ENCODE assay signal across 1 cellular context in the genomic region with DNA sequence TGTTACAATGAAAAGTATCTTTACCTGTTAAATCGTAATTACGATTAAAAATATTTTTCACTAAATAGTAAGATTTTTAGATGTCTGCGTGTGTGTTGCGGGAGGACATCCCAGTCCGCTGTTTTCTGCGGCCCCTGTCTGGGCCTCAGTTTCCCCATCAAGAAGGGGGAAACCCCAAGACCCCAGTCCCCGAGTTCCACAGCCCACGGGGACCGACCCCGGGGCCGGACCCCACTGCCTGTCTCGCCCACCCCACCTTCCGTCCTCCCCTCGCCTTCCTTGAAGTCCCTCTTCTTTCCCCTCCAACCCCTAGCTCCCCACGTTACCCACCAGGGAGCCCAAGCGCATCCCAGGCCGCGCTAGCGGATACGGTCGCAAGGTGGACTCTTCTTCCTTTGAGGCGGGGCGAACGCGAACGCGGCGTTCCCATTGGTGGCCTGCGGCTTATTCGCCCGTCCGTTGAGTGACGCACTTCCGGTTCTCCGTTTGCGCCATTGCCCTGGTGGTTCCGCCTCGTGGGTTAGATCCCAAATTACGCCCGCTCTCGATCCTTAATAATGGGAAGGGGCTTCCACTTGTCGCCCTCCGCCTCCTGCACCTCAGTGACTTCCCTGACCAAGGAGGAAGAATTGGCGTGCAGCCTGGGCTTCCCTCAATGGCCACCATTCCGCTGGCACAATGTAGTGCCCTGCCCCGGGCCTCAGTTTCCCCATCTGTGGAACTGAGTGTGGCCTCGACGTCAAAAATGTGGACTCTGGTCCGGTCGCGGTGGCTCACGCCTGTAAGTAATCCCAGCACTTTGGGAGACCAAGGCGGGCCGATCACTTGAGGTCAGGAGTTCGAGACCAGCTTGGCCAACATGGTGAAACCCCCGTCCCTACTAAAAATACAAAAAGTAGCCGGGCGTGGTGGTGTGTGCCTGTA.
TF ChIP-seq lines count a peak whose summit lies in the region.

A gene with protein sequence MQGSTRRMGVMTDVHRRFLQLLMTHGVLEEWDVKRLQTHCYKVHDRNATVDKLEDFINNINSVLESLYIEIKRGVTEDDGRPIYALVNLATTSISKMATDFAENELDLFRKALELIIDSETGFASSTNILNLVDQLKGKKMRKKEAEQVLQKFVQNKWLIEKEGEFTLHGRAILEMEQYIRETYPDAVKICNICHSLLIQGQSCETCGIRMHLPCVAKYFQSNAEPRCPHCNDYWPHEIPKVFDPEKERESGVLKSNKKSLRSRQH (minus strand): TSS at position 397 of the 924 bp plus-strand sequence. CDS start 11,202 bp downstream, outside the sequence.

TF ChIP-seq in H1, 55 proteins besides CTCF, POLR2A, EP300 and RAD21 (continued from another document):
- TF ChIP-seq, protein P1, sequence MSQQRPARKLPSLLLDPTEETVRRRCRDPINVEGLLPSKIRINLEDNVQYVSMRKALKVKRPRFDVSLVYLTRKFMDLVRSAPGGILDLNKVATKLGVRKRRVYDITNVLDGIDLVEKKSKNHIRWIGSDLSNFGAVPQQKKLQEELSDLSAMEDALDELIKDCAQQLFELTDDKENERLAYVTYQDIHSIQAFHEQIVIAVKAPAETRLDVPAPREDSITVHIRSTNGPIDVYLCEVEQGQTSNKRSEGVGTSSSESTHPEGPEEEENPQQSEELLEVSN (IDR thresholded peaks at IDR 0.05): peak; percentile 18; the same call in 1 of the 2 replicates
- TF ChIP-seq GABPA (IDR thresholded peaks at IDR 0.05; ENCODE audit: borderline replicate concordance, insufficient read depth, low read length) (peak; percentile 84; the same call in 1 of the 2 replicates), PHF8 (conservative IDR thresholded peaks at IDR 0.05; ENCODE audit: low read depth, low read length) (peak; percentile 49; the same call in 1 of the 2 replicates), ZNF274 (IDR thresholded peaks at IDR 0.05; ENCODE audit: borderline replicate concordance, extremely low read depth, low read length) (no peak), SP2 (IDR thresholded peaks at IDR 0.05; ENCODE audit: low read length) (peak; percentile 16; the same call in 1 of the 2 replicates), TCF12 (IDR thresholded peaks at IDR 0.05; ENCODE audit: low read depth, low read length) (no peak), RNF2 (IDR thresholded peaks at IDR 0.05; ENCODE audit: borderline replicate concordance, low read depth, low read length, missing control alignments, poor library complexity, severe bottlenecking) (no peak), BRCA1 (IDR thresholded peaks at IDR 0.05; ENCODE audit: low read depth, low read length) (no peak), EGR1 (IDR thresholded peaks at IDR 0.05; ENCODE audit: borderline replicate concordance, low read depth, low read length) (no peak), JUN (IDR thresholded peaks at IDR 0.05; ENCODE audit: low read depth, low read length) (no peak), CBX5 (IDR thresholded peaks at IDR 0.05; ENCODE audit: low read depth, low read length) (no peak), TAF7 (optimal IDR thresholded peaks at IDR 0.05; ENCODE audit: borderline replicate concordance, low read depth, low read length) (no peak), YY1 (IDR thresholded peaks at IDR 0.05; ENCODE audit: low read depth, low read length) (no peak), CEBPB (IDR thresholded peaks at IDR 0.05; ENCODE audit: low read depth, low read length) (no peak), CHD2 (IDR thresholded peaks at IDR 0.05; ENCODE audit: low read length) (peak; percentile 46; the same call in 1 of the 2 replicates), TBP (IDR thresholded peaks at IDR 0.05; ENCODE audit: low read depth, low read length) (no peak), SP4 (IDR thresholded peaks at IDR 0.05; ENCODE audit: low read length) (no peak), MAFK (IDR thresholded peaks at IDR 0.05; ENCODE audit: low read depth, low read length) (no peak), FOSL1 (IDR thresholded peaks at IDR 0.05; ENCODE audit: insufficient read depth, low read depth, low read length) (no peak), HDAC2 (IDR thresholded peaks at IDR 0.05; ENCODE audit: borderline replicate concordance in 1 of 2, low read depth in 2 of 2, low read length in 2 of 2) (no peak), SP1 (IDR thresholded peaks at IDR 0.05; ENCODE audit: low read depth, low read length) (no peak), SIRT6 (IDR thresholded peaks at IDR 0.05; ENCODE audit: low read length) (no peak), HDAC6 (IDR thresholded peaks at IDR 0.05; ENCODE audit: low read depth, low read length) (no peak), SRF (IDR thresholded peaks at IDR 0.05; ENCODE audit: low read depth, low read length) (no peak), BCL11A (IDR thresholded peaks at IDR 0.05; ENCODE audit: low read depth in 2 of 2, low read length in 2 of 2) (no peak), CTBP2 (IDR thresholded peaks at IDR 0.05; ENCODE audit: borderline replicate concordance, insufficient read depth, insufficient read length, low read length) (no peak), RBBP5 (IDR thresholded peaks at IDR 0.05; ENCODE audit: borderline replicate concordance, low read depth, low read length) (no peak), SUZ12 (IDR thresholded peaks at IDR 0.05; ENCODE audit: low read length) (no peak), CREB1 (IDR thresholded peaks at IDR 0.05) (peak; percentile 86)
- TF ChIP-seq, protein P2, sequence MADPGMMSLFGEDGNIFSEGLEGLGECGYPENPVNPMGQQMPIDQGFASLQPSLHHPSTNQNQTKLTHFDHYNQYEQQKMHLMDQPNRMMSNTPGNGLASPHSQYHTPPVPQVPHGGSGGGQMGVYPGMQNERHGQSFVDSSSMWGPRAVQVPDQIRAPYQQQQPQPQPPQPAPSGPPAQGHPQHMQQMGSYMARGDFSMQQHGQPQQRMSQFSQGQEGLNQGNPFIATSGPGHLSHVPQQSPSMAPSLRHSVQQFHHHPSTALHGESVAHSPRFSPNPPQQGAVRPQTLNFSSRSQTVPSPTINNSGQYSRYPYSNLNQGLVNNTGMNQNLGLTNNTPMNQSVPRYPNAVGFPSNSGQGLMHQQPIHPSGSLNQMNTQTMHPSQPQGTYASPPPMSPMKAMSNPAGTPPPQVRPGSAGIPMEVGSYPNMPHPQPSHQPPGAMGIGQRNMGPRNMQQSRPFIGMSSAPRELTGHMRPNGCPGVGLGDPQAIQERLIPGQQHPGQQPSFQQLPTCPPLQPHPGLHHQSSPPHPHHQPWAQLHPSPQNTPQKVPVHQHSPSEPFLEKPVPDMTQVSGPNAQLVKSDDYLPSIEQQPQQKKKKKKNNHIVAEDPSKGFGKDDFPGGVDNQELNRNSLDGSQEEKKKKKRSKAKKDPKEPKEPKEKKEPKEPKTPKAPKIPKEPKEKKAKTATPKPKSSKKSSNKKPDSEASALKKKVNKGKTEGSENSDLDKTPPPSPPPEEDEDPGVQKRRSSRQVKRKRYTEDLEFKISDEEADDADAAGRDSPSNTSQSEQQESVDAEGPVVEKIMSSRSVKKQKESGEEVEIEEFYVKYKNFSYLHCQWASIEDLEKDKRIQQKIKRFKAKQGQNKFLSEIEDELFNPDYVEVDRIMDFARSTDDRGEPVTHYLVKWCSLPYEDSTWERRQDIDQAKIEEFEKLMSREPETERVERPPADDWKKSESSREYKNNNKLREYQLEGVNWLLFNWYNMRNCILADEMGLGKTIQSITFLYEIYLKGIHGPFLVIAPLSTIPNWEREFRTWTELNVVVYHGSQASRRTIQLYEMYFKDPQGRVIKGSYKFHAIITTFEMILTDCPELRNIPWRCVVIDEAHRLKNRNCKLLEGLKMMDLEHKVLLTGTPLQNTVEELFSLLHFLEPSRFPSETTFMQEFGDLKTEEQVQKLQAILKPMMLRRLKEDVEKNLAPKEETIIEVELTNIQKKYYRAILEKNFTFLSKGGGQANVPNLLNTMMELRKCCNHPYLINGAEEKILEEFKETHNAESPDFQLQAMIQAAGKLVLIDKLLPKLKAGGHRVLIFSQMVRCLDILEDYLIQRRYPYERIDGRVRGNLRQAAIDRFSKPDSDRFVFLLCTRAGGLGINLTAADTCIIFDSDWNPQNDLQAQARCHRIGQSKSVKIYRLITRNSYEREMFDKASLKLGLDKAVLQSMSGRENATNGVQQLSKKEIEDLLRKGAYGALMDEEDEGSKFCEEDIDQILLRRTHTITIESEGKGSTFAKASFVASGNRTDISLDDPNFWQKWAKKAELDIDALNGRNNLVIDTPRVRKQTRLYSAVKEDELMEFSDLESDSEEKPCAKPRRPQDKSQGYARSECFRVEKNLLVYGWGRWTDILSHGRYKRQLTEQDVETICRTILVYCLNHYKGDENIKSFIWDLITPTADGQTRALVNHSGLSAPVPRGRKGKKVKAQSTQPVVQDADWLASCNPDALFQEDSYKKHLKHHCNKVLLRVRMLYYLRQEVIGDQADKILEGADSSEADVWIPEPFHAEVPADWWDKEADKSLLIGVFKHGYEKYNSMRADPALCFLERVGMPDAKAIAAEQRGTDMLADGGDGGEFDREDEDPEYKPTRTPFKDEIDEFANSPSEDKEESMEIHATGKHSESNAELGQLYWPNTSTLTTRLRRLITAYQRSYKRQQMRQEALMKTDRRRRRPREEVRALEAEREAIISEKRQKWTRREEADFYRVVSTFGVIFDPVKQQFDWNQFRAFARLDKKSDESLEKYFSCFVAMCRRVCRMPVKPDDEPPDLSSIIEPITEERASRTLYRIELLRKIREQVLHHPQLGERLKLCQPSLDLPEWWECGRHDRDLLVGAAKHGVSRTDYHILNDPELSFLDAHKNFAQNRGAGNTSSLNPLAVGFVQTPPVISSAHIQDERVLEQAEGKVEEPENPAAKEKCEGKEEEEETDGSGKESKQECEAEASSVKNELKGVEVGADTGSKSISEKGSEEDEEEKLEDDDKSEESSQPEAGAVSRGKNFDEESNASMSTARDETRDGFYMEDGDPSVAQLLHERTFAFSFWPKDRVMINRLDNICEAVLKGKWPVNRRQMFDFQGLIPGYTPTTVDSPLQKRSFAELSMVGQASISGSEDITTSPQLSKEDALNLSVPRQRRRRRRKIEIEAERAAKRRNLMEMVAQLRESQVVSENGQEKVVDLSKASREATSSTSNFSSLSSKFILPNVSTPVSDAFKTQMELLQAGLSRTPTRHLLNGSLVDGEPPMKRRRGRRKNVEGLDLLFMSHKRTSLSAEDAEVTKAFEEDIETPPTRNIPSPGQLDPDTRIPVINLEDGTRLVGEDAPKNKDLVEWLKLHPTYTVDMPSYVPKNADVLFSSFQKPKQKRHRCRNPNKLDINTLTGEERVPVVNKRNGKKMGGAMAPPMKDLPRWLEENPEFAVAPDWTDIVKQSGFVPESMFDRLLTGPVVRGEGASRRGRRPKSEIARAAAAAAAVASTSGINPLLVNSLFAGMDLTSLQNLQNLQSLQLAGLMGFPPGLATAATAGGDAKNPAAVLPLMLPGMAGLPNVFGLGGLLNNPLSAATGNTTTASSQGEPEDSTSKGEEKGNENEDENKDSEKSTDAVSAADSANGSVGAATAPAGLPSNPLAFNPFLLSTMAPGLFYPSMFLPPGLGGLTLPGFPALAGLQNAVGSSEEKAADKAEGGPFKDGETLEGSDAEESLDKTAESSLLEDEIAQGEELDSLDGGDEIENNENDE (IDR thresholded peaks at IDR 0.05; ENCODE audit: insufficient replicate concordance, low read length): no peak
- TF ChIP-seq, protein P3, sequence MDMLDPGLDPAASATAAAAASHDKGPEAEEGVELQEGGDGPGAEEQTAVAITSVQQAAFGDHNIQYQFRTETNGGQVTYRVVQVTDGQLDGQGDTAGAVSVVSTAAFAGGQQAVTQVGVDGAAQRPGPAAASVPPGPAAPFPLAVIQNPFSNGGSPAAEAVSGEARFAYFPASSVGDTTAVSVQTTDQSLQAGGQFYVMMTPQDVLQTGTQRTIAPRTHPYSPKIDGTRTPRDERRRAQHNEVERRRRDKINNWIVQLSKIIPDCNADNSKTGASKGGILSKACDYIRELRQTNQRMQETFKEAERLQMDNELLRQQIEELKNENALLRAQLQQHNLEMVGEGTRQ (IDR thresholded peaks at IDR 0.05; ENCODE audit: low read length): no peak
